Comparison of ENCODE assay signal across 5 cellular contexts in genomic region chr17:15749403-15749802, GRCh38. TPM values are rescaled to one million over a fixed set of nuclear protein-coding genes. Genes with fewer than 3 reads are reported as not detected.
"Had no signal": no experiment of that assay in that cellular context is flagged by ENCODE, and none has a peak within 500 bp of the region (broad histone marks: within the 10 kb centered on the region; RNA-seq: fewer than 3 reads in every experiment).

No MANE protein-coding gene starts in this region.

RNA-seq across cellular contexts. Expression of gene TBC1D26, which starts 17.3 kb away (rescaled TPM):
- total RNA-seq: activated CD4-positive, alpha-beta memory T cell treated with anti-CD3 and anti-CD28 coated beads, Interleukin-2, amount 10 ng/mL, durations not matched to agents 7 days and 5 days; activated CD4-positive, alpha-beta T cell treated with anti-CD3 and anti-CD28 coated beads, Interleukin-2, amount 10 ng/mL, durations not matched to agents 7 days and 5 days; activated CD8-positive, alpha-beta memory T cell treated with anti-CD3 and anti-CD28 coated beads, Interleukin-2, amount 10 ng/mL, durations not matched to agents 7 days and 5 days; ascending aorta; bronchial epithelial cell had no signal
